Comparison of ENCODE assay signal across 15 cellular contexts in genomic region chr11:83036701-83037100, GRCh38.
"Had no signal": no experiment of that assay in that cellular context is flagged by ENCODE, and none has a peak within 500 bp of the region (broad histone marks: within the 10 kb centered on the region; RNA-seq: fewer than 3 reads in every experiment).

No MANE protein-coding gene starts in this region.

- H3K9me3 ChIP-seq: left lung, prostate gland, tibial artery, uterus had no signal

- H3K27me3 ChIP-seq: left lung, tibial artery, uterus had no signal

- H3K36me3 Mint-ChIP-seq: stimulated activated effector memory CD8-positive, alpha-beta T cell treated with anti-CD3 and anti-CD28 coated beads, Interleukin-12 subunit alpha, Interleukin-12 subunit beta, amount 100 ng/mL, for 72 hours had no signal

- H3K9me3 Mint-ChIP-seq: stimulated activated effector memory CD8-positive, alpha-beta T cell treated with anti-CD3 and anti-CD28 coated beads, Interleukin-12 subunit alpha, Interleukin-12 subunit beta, amount 100 ng/mL, for 72 hours had no signal

- DNase-seq: activated naive CD4-positive, alpha-beta T cell; activated T-cell treated with anti-CD3 and anti-CD28 coated beads for 4 hours; hypothalamus; kidney; left lung; mesendoderm; stimulated activated CD4-positive, alpha-beta T cell treated with anti-CD3 and anti-CD28 coated beads, Interleukin-12 subunit alpha, Interleukin-12 subunit beta, amount 100 ng/mL, for 4 hours; stimulated activated CD4-positive, alpha-beta T cell treated with anti-CD3 and anti-CD28 coated beads, Interleukin-2, amount 100 ng/mL, for 24 hours; T-helper 17 cell; tibial artery; uterus had no signal

- H3K4me3 Mint-ChIP-seq: stimulated activated effector memory CD8-positive, alpha-beta T cell treated with anti-CD3 and anti-CD28 coated beads, Interleukin-12 subunit alpha, Interleukin-12 subunit beta, amount 100 ng/mL, for 72 hours; T-helper 17 cell had no signal

- H3K27me3 Mint-ChIP-seq: T-helper 17 cell had no signal

- H3K36me3 ChIP-seq: left lung, prostate gland, tibial artery, uterus had no signal

- ATAC-seq: esophagus mucosa; left lung; sciatic nerve; stimulated activated effector memory CD8-positive, alpha-beta T cell treated with anti-CD3 and anti-CD28 coated beads, Interleukin-12 subunit alpha, Interleukin-12 subunit beta, amount 100 ng/mL, for 72 hours; T-helper 17 cell had no signal

- H3K27ac Mint-ChIP-seq: stimulated activated effector memory CD8-positive, alpha-beta T cell treated with anti-CD3 and anti-CD28 coated beads, Interleukin-12 subunit alpha, Interleukin-12 subunit beta, amount 100 ng/mL, for 72 hours; T-helper 17 cell had no signal

- H3K4me3 ChIP-seq: left lung, prostate gland, tibial artery, uterus had no signal

- H3K27ac ChIP-seq: left lung, prostate gland had no signal
